8 cellular contexts compared by ENCODE assay signal in genomic region chr14:24442240-24443052, GRCh38. TPM values are rescaled to one million over a fixed set of nuclear protein-coding genes. Genes with fewer than 3 reads are reported as not detected.
DNase-seq lines count a peak whose midpoint lies in the region; TF ChIP-seq lines count a peak whose summit lies in the region.

A gene with protein sequence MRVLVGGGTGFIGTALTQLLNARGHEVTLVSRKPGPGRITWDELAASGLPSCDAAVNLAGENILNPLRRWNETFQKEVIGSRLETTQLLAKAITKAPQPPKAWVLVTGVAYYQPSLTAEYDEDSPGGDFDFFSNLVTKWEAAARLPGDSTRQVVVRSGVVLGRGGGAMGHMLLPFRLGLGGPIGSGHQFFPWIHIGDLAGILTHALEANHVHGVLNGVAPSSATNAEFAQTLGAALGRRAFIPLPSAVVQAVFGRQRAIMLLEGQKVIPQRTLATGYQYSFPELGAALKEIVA (minus strand): TSS chr14:24442776. CDS start chr14:24442769, 7 bp downstream.

- H3K9me3 ChIP-seq in SK-N-MC (ENCODE audit: low read depth, low read length), result no peaks in the 10 kb centered on the region

- DNase-seq in GM04504 (ENCODE audit: low read depth) (peak; percentile 98), HFFc6 (peak; percentile 98), NB4 (ENCODE audit: low read depth) (peak; percentile 98), SK-N-MC (ENCODE audit: low read depth, low spot score) (peak; percentile 98), germinal center (ENCODE audit: low spot score) (peak; percentile 95), non-pigmented ciliary epithelial cell (ENCODE audit: low read depth) (peak; percentile 93), superior temporal gyrus (ENCODE audit: extremely low spot score) (peak; percentile 100)
- DNase-seq in activated naive CD4-positive, alpha-beta T cell treated with anti-CD3 and anti-CD28 coated beads, Interleukin-2, amount 10 ng/mL, durations not matched to agents 7 days and 5 days, result peak; percentile 98

- TF ChIP-seq CTCF in HFFc6 (IDR thresholded peaks at IDR 0.05) (peak; percentile 34; the same call in 1 of the 2 replicates), NB4 (IDR thresholded peaks at IDR 0.05; ENCODE audit: low read depth, low read length) (no peak)

- peak within 1 kb of the TSS; percentile 94 for H3K4me3 Mint-ChIP-seq in HFFc6
- H3K4me3 Mint-ChIP-seq in activated naive CD4-positive, alpha-beta T cell treated with anti-CD3 and anti-CD28 coated beads, Interleukin-2, amount 10 ng/mL, durations not matched to agents 7 days and 5 days, result peak within 1 kb of the TSS; percentile 97

- H3K27me3 Mint-ChIP-seq in HFFc6 (ENCODE audit: insufficient read depth), result peaks cover 6% of the 10 kb centered on the region
- H3K27me3 Mint-ChIP-seq in activated naive CD4-positive, alpha-beta T cell treated with anti-CD3 and anti-CD28 coated beads, Interleukin-2, amount 10 ng/mL, durations not matched to agents 7 days and 5 days, result no peaks in the 10 kb centered on the region

- no peaks in the 10 kb centered on the region for H3K9me3 Mint-ChIP-seq in HFFc6
- no peaks in the 10 kb centered on the region for H3K9me3 Mint-ChIP-seq in activated naive CD4-positive, alpha-beta T cell treated with anti-CD3 and anti-CD28 coated beads, Interleukin-2, amount 10 ng/mL, durations not matched to agents 7 days and 5 days

- peaks cover 21% of the 10 kb centered on the region for H3K36me3 Mint-ChIP-seq in HFFc6 (ENCODE audit: low read depth)
- H3K36me3 Mint-ChIP-seq in activated naive CD4-positive, alpha-beta T cell treated with anti-CD3 and anti-CD28 coated beads, Interleukin-2, amount 10 ng/mL, durations not matched to agents 7 days and 5 days, result peaks cover 50% of the 10 kb centered on the region

- CTCF ChIA-PET in activated naive CD4-positive, alpha-beta T cell treated with anti-CD3 and anti-CD28 coated beads, Interleukin-2, amount 10 ng/mL, durations not matched to agents 7 days and 5 days (lab: Charles Lee), result interaction anchor here (1.2 to 4.0 kb wide), 4 partner anchors 9 to 113 kb away, joined by 3 to 35 read pairs (median 12); partner anchors contain the start of gene KHNYN

- H3K27ac ChIP-seq in SK-N-MC, result peak within 1 kb of the TSS; percentile 95

- H3K9ac ChIP-seq in SK-N-MC (ENCODE audit: insufficient read length), result peak within 1 kb of the TSS; percentile 97

- H3K4me1 Mint-ChIP-seq in HFFc6 (ENCODE audit: low read depth), result peaks cover 29% of the 10 kb centered on the region
- peaks cover 55% of the 10 kb centered on the region for H3K4me1 Mint-ChIP-seq in activated naive CD4-positive, alpha-beta T cell treated with anti-CD3 and anti-CD28 coated beads, Interleukin-2, amount 10 ng/mL, durations not matched to agents 7 days and 5 days

- H3K4me3 ChIP-seq in NB4 (ENCODE audit: low read depth, low read length), result peak within 1 kb of the TSS; percentile 91
- peak within 1 kb of the TSS; percentile 91 for H3K4me3 ChIP-seq in SK-N-MC

- H3K27ac Mint-ChIP-seq in HFFc6, result peak within 1 kb of the TSS; percentile 100
- peak within 1 kb of the TSS; percentile 98 for H3K27ac Mint-ChIP-seq in activated naive CD4-positive, alpha-beta T cell treated with anti-CD3 and anti-CD28 coated beads, Interleukin-2, amount 10 ng/mL, durations not matched to agents 7 days and 5 days

- peaks cover 26% of the 10 kb centered on the region for H3K36me3 ChIP-seq in SK-N-MC (ENCODE audit: insufficient read depth, low read length)

- TF ChIP-seq POLR2A in NB4 (IDR thresholded peaks at IDR 0.05; ENCODE audit: extremely low read depth, insufficient read length), result peak; percentile 85

RNA-seq across cellular contexts. Expression of the gene that starts here (rescaled TPM):
- total RNA-seq in HFFc6 (2021; fragmentation: NEBNext Ultra II Directional; extraction: Animal tissue kit (Norgen Biotek cat#: 25700)), result 10 to 100 TPM; 29.6 to 35.7 (median 31.6) TPM

Comparison
In these comparisons a context has a peak if more than half of its experiments do, and no peak if none do; other contexts are left out.
1. Peak in every context shown above with its lines: DNase-seq, H3K4me3 ChIP-seq and H3K27ac ChIP-seq.